In genomic region chr1:150979007-150979722, GRCh38 we compare ENCODE assay signal across 8 cellular contexts. TPM values are rescaled to one million over a fixed set of nuclear protein-coding genes. Genes with fewer than 3 reads are reported as not detected.
DNase-seq lines count a peak whose midpoint lies in the region; ATAC-seq and TF ChIP-seq lines count a peak whose summit lies in the region.

No MANE protein-coding gene starts in this region.

- peak overlapping the region; percentile 79 for H3K27ac ChIP-seq in substantia nigra (ENCODE audit: low read depth, low read length, poor library complexity, severe bottlenecking)

- peak; percentile 29 for ATAC-seq in omental fat pad (ENCODE audit: low FRiP score)

- TF ChIP-seq CTCF in AG09319 (IDR thresholded peaks at IDR 0.05; ENCODE audit: low read depth, low read length), result no peak; the same call in none of the 2 replicates
- TF ChIP-seq CTCF in omental fat pad (IDR thresholded peaks at IDR 0.05), result peak in 2 of 3 donors; percentile 88 to 97

- peak; percentile 72 for DNase-seq in AG09319 (ENCODE audit: extremely low read depth, low read depth)
- DNase-seq in GM19240 (ENCODE audit: insufficient read length, low spot score), result peak; percentile 90
- peak; percentile 88 for DNase-seq in M059J (ENCODE audit: low read depth)
- peak; percentile 67 for DNase-seq in SIG-M5 (lab: John Stamatoyannopoulos, UW)
- DNase-seq in activated effector memory CD4-positive, alpha-beta T cell treated with Interleukin-2 at 50 U/mL for 16 hours, result peak; percentile 78
- DNase-seq in foreskin melanocyte, result peak; percentile 67
- peak; percentile 96 for DNase-seq in omental fat pad (ENCODE audit: low spot score)
- DNase-seq in substantia nigra (lab: John Stamatoyannopoulos, UW), result peak in 47 of 49 donors; percentile 16 to 89 (median 75)

RNA-seq across cellular contexts. Expression of gene ANXA9, which starts 2.9 kb away (rescaled TPM):
- 0.25 TPM in 1 of 2 replicates, not detected in the other for total RNA-seq in M059J (2014; rRNA removed; shearing (Covaris generic))
- total RNA-seq in omental fat pad, result 10 to 100 TPM in 1 of 4 donors, 1 to 10 TPM in 2, under 1 TPM in 1; 0.79 to 26.4 (median 5.6) TPM

RNA-seq across cellular contexts. Expression of gene CERS2, which starts 4.5 kb away (rescaled TPM):
- 156 and 178 TPM in 2 replicates for total RNA-seq in M059J (2014; rRNA removed; shearing (Covaris generic))
- 100 to 1,000 TPM in 3 of 4 donors, 10 to 100 TPM in 1; 96.8 to 144 (median 131) TPM for total RNA-seq in omental fat pad

RNA-seq across cellular contexts. Expression of gene MINDY1, which starts 27.5 kb away (rescaled TPM):
- total RNA-seq in M059J (2014; rRNA removed; shearing (Covaris generic)), result 7.0 and 8.9 TPM in 2 replicates
- total RNA-seq in omental fat pad, result 10 to 100 TPM; 15.5 to 35.4 (median 33.2) TPM

RNA-seq across cellular contexts. Expression of gene PRUNE1, which starts 29.1 kb away (rescaled TPM):
- 21.4 and 26.6 TPM in 2 replicates for total RNA-seq in M059J (2014; rRNA removed; shearing (Covaris generic))
- 10 to 100 TPM in 3 of 4 donors, 1 to 10 TPM in 1; 6.2 to 20.6 (median 16.2) TPM for total RNA-seq in omental fat pad

RNA-seq across cellular contexts. Expression of gene SETDB1, which starts 53.0 kb away (rescaled TPM):
- total RNA-seq in M059J (2014; rRNA removed; shearing (Covaris generic)), result 27.8 and 31.6 TPM in 2 replicates
- total RNA-seq in omental fat pad, result 10 to 100 TPM; 23.7 to 32.9 (median 27.8) TPM

Comparison
In these comparisons a context has a peak if more than half of its experiments do, and no peak if none do; other contexts are left out.
1. Peak in every context shown above with its lines: DNase-seq, ATAC-seq and H3K27ac ChIP-seq.